Comparison of ENCODE assay signal across 9 cellular contexts in genomic region chr12:572532-572899, GRCh38.
DNase-seq lines count a peak whose midpoint lies in the region; ATAC-seq, FAIRE-seq and TF ChIP-seq lines count a peak whose summit lies in the region.
"Had no signal": no experiment of that assay in that cellular context is flagged by ENCODE, and none has a peak within 500 bp of the region (broad histone marks: within the 10 kb centered on the region; RNA-seq: fewer than 3 reads in every experiment).

No MANE protein-coding gene starts in this region.

- H3F3A ChIP-seq in PC-9 (ENCODE audit: insufficient read depth, low read depth): peaks cover 23% of the 10 kb centered on the region

- H3K79me2 ChIP-seq in PC-9 (ENCODE audit: low read depth): no peaks in the 10 kb centered on the region
- no peaks in the 10 kb centered on the region for H3K79me2 ChIP-seq in endothelial cell of umbilical vein (ENCODE audit: control insufficient read depth, insufficient read depth, low read length)

- H3K4me3 ChIP-seq in PC-9: no peak overlapping the region
- H3K4me3 ChIP-seq in endothelial cell of umbilical vein (replicated peaks in 1 of 3; ENCODE audit: insufficient read depth in 1 of 3, low read depth in 1 of 3, low read length in 3 of 3): no peak overlapping the region
- no peak overlapping the region for H3K4me3 ChIP-seq in skeletal muscle satellite cell (ENCODE audit: low read length)

- H3K27ac ChIP-seq in PC-9: no peak overlapping the region
- no peak overlapping the region for H3K27ac ChIP-seq in endothelial cell of umbilical vein (ENCODE audit: insufficient read depth, low read depth, low read length)

- no peaks in the 10 kb centered on the region for H3K9me1 ChIP-seq in endothelial cell of umbilical vein (replicated peaks; ENCODE audit: control insufficient read depth, extremely low read depth, insufficient read depth, low read length)

- BruUV-seq in PC-9 (replicated peaks; lab: Mats Ljungman, UMichigan): no TSS peak
- no TSS peak for BruUV-seq in endothelial cell of umbilical vein (replicated peaks; lab: Mats Ljungman, UMichigan)

- H4K20me1 ChIP-seq in PC-9 (ENCODE audit: insufficient read depth): no peaks in the 10 kb centered on the region
- H4K20me1 ChIP-seq in endothelial cell of umbilical vein (replicated peaks; ENCODE audit: control insufficient read depth, extremely low read depth, insufficient read depth, low read length): no peaks in the 10 kb centered on the region

- peak; percentile 55 for DNase-seq in H54 (ENCODE audit: insufficient read length, low spot score)
- DNase-seq in PC-9: no peak
- DNase-seq in endothelial cell of umbilical vein (ENCODE audit: low read depth, low spot score): peak; percentile 10
- DNase-seq in stimulated activated CD4-positive, alpha-beta T cell treated with anti-CD3 and anti-CD28 coated beads, Interleukin-4, amount 100 ng/mL, for 4 hours: no peak
- DNase-seq: retina; stimulated activated naive B cell treated with anti-CD40 and anti-IgM and Interleukin-4, amounts not matched to agents 10 μg/mL and 1 μg/mL and 100 μg/mL, for 72 hours had no signal

- H3K4me2 ChIP-seq in PC-9: peak overlapping the region; percentile 94; the same call in 1 of the 2 replicates
- H3K4me2 ChIP-seq in endothelial cell of umbilical vein (ENCODE audit: insufficient read depth, low read length): no peak overlapping the region
- H3K4me2 ChIP-seq in skeletal muscle satellite cell (ENCODE audit: low read length): peak overlapping the region; percentile 91

- H3K36me3 ChIP-seq in PC-9 (ENCODE audit: low read depth) (no peaks in the 10 kb centered on the region), endothelial cell of umbilical vein (ENCODE audit: control insufficient read depth in 2 of 2, extremely low read depth in 1 of 2, insufficient read depth in 2 of 2, low read length in 2 of 2) (no peaks in the 10 kb centered on the region), skeletal muscle satellite cell (ENCODE audit: insufficient read depth, low read length) (no peaks in the 10 kb centered on the region)

- H2AFZ ChIP-seq in PC-9 (no peak overlapping the region), endothelial cell of umbilical vein (ENCODE audit: low read depth, low read length) (peak overlapping the region; percentile 92)

- dilution Hi-C loops in endothelial cell of umbilical vein (cut with MboI; ENCODE audit: extremely low pct_ligation_motif_present, low sequenced_read_pairs): no loop called here

- intact Hi-C loops in PC-9 (cut with micrococcal nuclease; ENCODE audit: unreplicated experiment): loop anchor here (5.0 kb wide), 1 partner anchor 520 kb away; no protein-coding TSS in a partner anchor
- intact Hi-C loops in endothelial cell of umbilical vein (cut with micrococcal nuclease): loop anchor here (5.0 kb wide), 1 partner anchor 520 kb away; no protein-coding TSS in a partner anchor

- CTCF ChIA-PET in PC-9 (lab: Charles Lee): interaction anchor here (0.7 to 3.7 kb wide), 2 partner anchors 179 to 188 kb away, joined by 3 to 25 read pairs; partner anchors contain the start of gene WNK1
- CTCF ChIA-PET in endothelial cell of umbilical vein (lab: Charles Lee): interaction anchor here (1.0 to 7.8 kb wide), 7 partner anchors 30 to 1011 kb away, joined by 3 to 150 read pairs (median 3); partner anchors contain the start of gene WNK1

- H3K9me3 ChIP-seq in PC-9 (ENCODE audit: insufficient read depth, low read depth) (no peaks in the 10 kb centered on the region), endothelial cell of umbilical vein (replicated peaks; ENCODE audit: control insufficient read depth, insufficient read depth, low read length) (no peaks in the 10 kb centered on the region), skeletal muscle satellite cell (replicated peaks; ENCODE audit: low read length) (no peaks in the 10 kb centered on the region)

- TF ChIP-seq CTCF in PC-9 (conservative IDR thresholded peaks at IDR 0.05): no peak
- TF ChIP-seq CTCF in endothelial cell of umbilical vein (IDR thresholded peaks at IDR 0.05; ENCODE audit: extremely low read depth in 1 of 2, insufficient read depth in 1 of 2, low read depth in 1 of 2, low read length in 2 of 2): no peak

- H3K4me1 ChIP-seq in PC-9 (replicated peaks; ENCODE audit: insufficient read depth): peaks cover 25% of the 10 kb centered on the region
- peaks cover 32% of the 10 kb centered on the region for H3K4me1 ChIP-seq in endothelial cell of umbilical vein (ENCODE audit: control insufficient read depth, extremely low read depth, insufficient read depth, low read length)
- peaks cover 44% of the 10 kb centered on the region for H3K4me1 ChIP-seq in skeletal muscle satellite cell (ENCODE audit: control insufficient read depth, insufficient read depth, low read length)

- H3K9ac ChIP-seq in endothelial cell of umbilical vein (replicated peaks; ENCODE audit: extremely low read depth, insufficient read depth, low read length): no peak overlapping the region
- peak overlapping the region; percentile 30 for H3K9ac ChIP-seq in skeletal muscle satellite cell (ENCODE audit: low read depth, low read length)

- POLR2A ChIA-PET in PC-9 (lab: Charles Lee; ENCODE audit: unreplicated experiment): interaction anchor here (0.6 kb wide), 1 partner anchor 207 kb away, joined by 8 read pairs; no protein-coding TSS in a partner anchor
- POLR2A ChIA-PET in endothelial cell of umbilical vein (lab: Charles Lee): interaction anchor here (0.6 kb wide), 1 partner anchor 180 kb away, joined by 6 read pairs; the partner anchor contains the start of gene WNK1

- ATAC-seq in HG02610 (IDR thresholded peaks at IDR 0.05; ENCODE audit: unreplicated experiment) (no peak), HG03039 (IDR thresholded peaks at IDR 0.05; ENCODE audit: unreplicated experiment) (no peak)
- ATAC-seq: stimulated activated naive B cell treated with anti-CD40 and anti-IgM and Interleukin-4, amounts not matched to agents 10 μg/mL and 1 μg/mL and 100 μg/mL, for 72 hours had no signal

- no peaks in the 10 kb centered on the region for H3K27me3 ChIP-seq in PC-9 (ENCODE audit: insufficient read depth, low read depth)
- no peaks in the 10 kb centered on the region for H3K27me3 ChIP-seq in endothelial cell of umbilical vein (ENCODE audit: control insufficient read depth in 2 of 2, insufficient read depth in 2 of 2, low read length in 2 of 2)
- no peaks in the 10 kb centered on the region for H3K27me3 ChIP-seq in skeletal muscle satellite cell (ENCODE audit: control insufficient read depth, insufficient read depth, low read length)

- no peaks in the 10 kb centered on the region for H3K9me2 ChIP-seq in PC-9 (ENCODE audit: insufficient read depth)

- TF ChIP-seq POLR2A in H54 (IDR thresholded peaks at IDR 0.05; ENCODE audit: low read depth, low read length): no peak
- no peak for TF ChIP-seq POLR2A in endothelial cell of umbilical vein (IDR thresholded peaks at IDR 0.05; ENCODE audit: low read depth, low read length)

- FAIRE-seq in H54 (lab: Jason Lieb, UNC) (no peak), endothelial cell of umbilical vein (lab: Jason Lieb, UNC) (no peak)

TF ChIP-seq in endothelial cell of umbilical vein, 7 proteins besides CTCF, POLR2A, EP300 and RAD21:
- TF ChIP-seq FOS (IDR thresholded peaks at IDR 0.05; ENCODE audit: borderline replicate concordance, insufficient read depth, low read length): no peak
- TF ChIP-seq GATA2 (IDR thresholded peaks at IDR 0.05; ENCODE audit: insufficient read depth, insufficient read length, low read depth, low read length): no peak
- TF ChIP-seq POLR2AphosphoS5 (IDR thresholded peaks at IDR 0.05; ENCODE audit: insufficient read depth, low read depth, low read length): no peak
- no peak for TF ChIP-seq MYC (IDR thresholded peaks at IDR 0.05; ENCODE audit: low read depth, low read length)
- peak; percentile 50 for TF ChIP-seq JUN (IDR thresholded peaks at IDR 0.05; ENCODE audit: borderline replicate concordance, insufficient read depth, insufficient read length, low read depth)
- no peak for TF ChIP-seq EZH2 (IDR thresholded peaks at IDR 0.05; ENCODE audit: borderline replicate concordance, low read depth, low read length, severe bottlenecking)
- no peak for TF ChIP-seq MAX (IDR thresholded peaks at IDR 0.05; ENCODE audit: insufficient read depth, insufficient read length)
TF ChIP-seq in endothelial cell of umbilical vein: peak in this region for 1.

Comparison
In these comparisons a context has a peak if more than half of its experiments do, and no peak if none do; other contexts are left out.
1. DNase-seq: peak in H54 (single experiment) and endothelial cell of umbilical vein (single experiment); none in PC-9 (0 of 2) and stimulated activated CD4-positive, alpha-beta T cell treated with anti-CD3 and anti-CD28 coated beads, Interleukin-4, amount 100 ng/mL, for 4 hours (0 of 2).